12 cellular contexts compared by ENCODE assay signal in genomic region chr10:6665847-6666246, GRCh38.
DNase-seq lines count a peak whose midpoint lies in the region; ATAC-seq lines count a peak whose summit lies in the region.
"Had no signal": no experiment of that assay in that cellular context is flagged by ENCODE, and none has a peak within 500 bp of the region (broad histone marks: within the 10 kb centered on the region; RNA-seq: fewer than 3 reads in every experiment).

No MANE protein-coding gene starts in this region.

- CTCF ChIA-PET in T-cell (lab: Charles Lee) = interaction anchor here (0.6 to 0.8 kb wide), 3 partner anchors 14 to 745 kb away, joined by 3 to 5 read pairs (median 3); partner anchors contain the start of gene SFMBT2 (in 1 of the 2)

- peak overlapping the region; percentile 69 to 79 for H3K27ac Mint-ChIP-seq in T-cell
- H3K27ac Mint-ChIP-seq: H9, mesothelial cell of epicardium had no signal

- peaks cover 14 to 25% (median 16%) of the 10 kb centered on the region in 3 donors for H3K4me1 Mint-ChIP-seq in T-cell
- H3K4me1 Mint-ChIP-seq: mesothelial cell of epicardium had no signal

- DNase-seq in ELF-1 (ENCODE audit: low read depth, low spot score) = peak; percentile 29
- DNase-seq in T-cell = peak in 29 of 34 experiments; percentile 10 to 55 (median 31)
- peak; percentile 73 for DNase-seq in activated effector memory CD4-positive, alpha-beta T cell treated with anti-CD3 and anti-CD28 coated beads, Interleukin-2, amount 50 U/mL, for 16 hours
- peak; percentile 36 to 59 for DNase-seq in stimulated activated CD4-positive, alpha-beta T cell treated with anti-CD3 and anti-CD28 coated beads, Interleukin-15, amount 100 ng/mL, for 48 hours (ENCODE audit: low read depth in 2 of 2)
- no peak for DNase-seq in SKM-1 (lab: John Stamatoyannopoulos, UW; ENCODE audit: unreplicated experiment)
- DNase-seq: erythroblast, H9, NCI-H446 treated with DMSO at 0.1 percent for 48 hours had no signal

- POLR2A ChIA-PET in T-cell (lab: Charles Lee) = interaction anchor here in 1 of 2 donors (0.6 kb wide), 1 partner anchor 135 kb away, joined by 3 read pairs; no protein-coding TSS in a partner anchor

- peak overlapping the region; percentile 2 to 39 (median 5) for H3K4me3 Mint-ChIP-seq in T-cell
- H3K4me3 Mint-ChIP-seq: H9, mesothelial cell of epicardium had no signal

- peak; percentile 97 to 99 (median 99) for ATAC-seq in T-cell (replicated peaks in 1 of 4)
- no peak for ATAC-seq in HG03521 (IDR thresholded peaks at IDR 0.05; ENCODE audit: unreplicated experiment)
- no peak for ATAC-seq in HG03469 (IDR thresholded peaks at IDR 0.05; ENCODE audit: unreplicated experiment)
- no peak for ATAC-seq in HG03442 (IDR thresholded peaks at IDR 0.05; ENCODE audit: unreplicated experiment)

- H3K9me3 Mint-ChIP-seq in T-cell = no peaks in the 10 kb centered on the region

- H3K27me3 Mint-ChIP-seq in T-cell = no peaks in the 10 kb centered on the region

- H3K36me3 Mint-ChIP-seq in T-cell = no peaks in the 10 kb centered on the region
- H3K36me3 Mint-ChIP-seq: mesothelial cell of epicardium had no signal

Comparison
In these comparisons a context has a peak if more than half of its experiments do, and no peak if none do; other contexts are left out.
1. ATAC-seq: peak in T-cell (4 of 4); none in HG03521 (single experiment), HG03469 (single experiment) and HG03442 (single experiment).